In the genomic region with DNA sequence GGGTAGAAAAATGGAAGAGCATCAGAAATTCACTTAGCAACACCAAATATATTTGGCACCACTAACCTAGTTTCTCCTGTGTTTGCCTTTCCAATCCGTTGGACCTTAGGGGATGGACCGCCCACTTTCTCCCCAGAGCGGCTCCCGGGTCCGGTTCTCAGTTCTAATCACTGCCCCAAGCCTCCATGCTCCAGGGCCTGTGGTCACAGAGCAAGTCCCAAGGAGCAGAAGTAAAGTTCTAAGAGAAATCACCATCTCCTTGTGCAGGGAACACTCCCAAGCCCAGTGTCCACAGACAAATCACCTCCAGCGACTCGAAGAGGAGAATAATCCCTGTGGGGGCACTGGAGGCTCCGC, we compare ENCODE assay signal across 8 cellular contexts. TPM values are rescaled to one million over a fixed set of nuclear protein-coding genes. Genes with fewer than 3 reads are reported as not detected.
DNase-seq lines count a peak whose midpoint lies in the region; ATAC-seq and TF ChIP-seq lines count a peak whose summit lies in the region.

No MANE protein-coding gene starts in this region.

- no peaks in the 10 kb centered on the region for H3K79me1 ChIP-seq in neuronal stem cell (ENCODE audit: low read depth, low read length)

- H3K27ac ChIP-seq in A673 (ENCODE audit: low read depth, low read length, poor library complexity, severe bottlenecking): peak overlapping the region; percentile 63
- H3K27ac ChIP-seq in neuronal stem cell (replicated peaks; ENCODE audit: low read length): no peak overlapping the region

- no peaks in the 10 kb centered on the region for H3K27me3 ChIP-seq in A673 (replicated peaks; ENCODE audit: insufficient read depth, low read depth, low read length, poor library complexity)
- H3K27me3 ChIP-seq in neuronal stem cell (ENCODE audit: control insufficient read depth in 3 of 3, insufficient read depth in 3 of 3, low read depth in 1 of 3, low read length in 3 of 3): peaks cover 2 to 58% (median 15%) of the 10 kb centered on the region in 3 experiments

- no TSS peak for BruUV-seq in A673 (replicated peaks; lab: Mats Ljungman, UMichigan)

- WGBS in neuronal stem cell (ENCODE audit: extremely low coverage in 2 of 2, insufficient read length in 2 of 2, insufficient replicate concordance in 1 of 2), 2 donors: no CpG with 5 or more reads among the region's 8 CpGs

- peak overlapping the region; percentile 7 for H4K8ac ChIP-seq in neuronal stem cell (ENCODE audit: low read depth, low read length)

- intact Hi-C loops in A673 (cut with micrococcal nuclease; ENCODE audit: unreplicated experiment): no loop called here

- H3K4me3 ChIP-seq in A673 (ENCODE audit: low read depth, low read length, poor library complexity, severe bottlenecking) (peak overlapping the region; percentile 71), neuronal stem cell (ENCODE audit: low read length in 2 of 2) (peak overlapping the region; percentile 58 to 98)

- H3K9ac ChIP-seq in neuronal stem cell (ENCODE audit: low read depth, low read length, poor library complexity): no peak overlapping the region

- no peaks in the 10 kb centered on the region for H3K36me3 ChIP-seq in A673 (ENCODE audit: insufficient read depth, low read length, poor library complexity, severe bottlenecking)
- H3K36me3 ChIP-seq in neuronal stem cell (replicated peaks in 1 of 2; ENCODE audit: control insufficient read depth in 2 of 2, insufficient read depth in 2 of 2, low read length in 2 of 2): no peaks in the 10 kb centered on the region

- no peak overlapping the region for H3K23ac ChIP-seq in neuronal stem cell (ENCODE audit: low read depth, low read length, poor library complexity)

- H2BK12ac ChIP-seq in neuronal stem cell (ENCODE audit: low read length): no peak overlapping the region

- H3K18ac ChIP-seq in neuronal stem cell (ENCODE audit: low read length): peak overlapping the region; percentile 95

- POLR2A ChIA-PET in A673 (lab: Charles Lee; ENCODE audit: low non-redundant PET): no interaction called here

- TF ChIP-seq CTCF in A673 (conservative IDR thresholded peaks at IDR 0.05; ENCODE audit: low read depth, low read length): no peak

- H2BK5ac ChIP-seq in neuronal stem cell (ENCODE audit: low read length): peak overlapping the region; percentile 59

- no peak overlapping the region for H2AK5ac ChIP-seq in neuronal stem cell (ENCODE audit: low read depth, low read length)

- CTCF ChIA-PET in A673 (lab: Charles Lee): no interaction called here

- peak overlapping the region; percentile 77 for H2BK15ac ChIP-seq in neuronal stem cell (ENCODE audit: low read length)

- H3K4me1 ChIP-seq in A673 (ENCODE audit: insufficient read depth, low read length, poor library complexity, severe bottlenecking) (peaks cover 8% of the 10 kb centered on the region), neuronal stem cell (ENCODE audit: control insufficient read depth in 2 of 2, insufficient read depth in 1 of 2, low read depth in 1 of 2, low read length in 2 of 2) (peaks cover 2 to 5% of the 10 kb centered on the region in 2 donors)

- H2BK120ac ChIP-seq in neuronal stem cell (ENCODE audit: low read depth, low read length): no peak overlapping the region

- DNase-seq in A673 (ENCODE audit: low spot score): no peak
- DNase-seq in RPMI7951 (ENCODE audit: low read depth): peak; percentile 27
- DNase-seq in fibroblast of gingiva (ENCODE audit: low read depth): peak; percentile 29
- no peak for DNase-seq in neuronal stem cell (ENCODE audit: low spot score)
- DNase-seq in NCI-H1417 treated with DMSO at 0.1 percent for 48 hours (lab: John Stamatoyannopoulos, UW): no peak
- no peak for DNase-seq in NCI-H345 treated with DMSO at 0.1 percent for 48 hours (lab: John Stamatoyannopoulos, UW; ENCODE audit: unreplicated experiment)
- DNase-seq in NCI-H226: no peak

- H3K9me3 ChIP-seq in A673 (ENCODE audit: low read depth, low read length, poor library complexity, severe bottlenecking) (no peaks in the 10 kb centered on the region), neuronal stem cell (replicated peaks in 1 of 2; ENCODE audit: control insufficient read depth in 2 of 2, insufficient read depth in 1 of 2, low read depth in 1 of 2, low read length in 2 of 2) (no peaks in the 10 kb centered on the region)

- no peak overlapping the region for H4K91ac ChIP-seq in neuronal stem cell (ENCODE audit: low read depth, low read length, poor library complexity)

- no peak overlapping the region for H3K4ac ChIP-seq in neuronal stem cell (ENCODE audit: low read length)

- H2AFZ ChIP-seq in neuronal stem cell (ENCODE audit: low read length): peak overlapping the region; percentile 96

- no peak overlapping the region for H3K14ac ChIP-seq in neuronal stem cell (ENCODE audit: low read length)

- peak overlapping the region; percentile 94 for H3K4me2 ChIP-seq in neuronal stem cell (ENCODE audit: insufficient read depth, low read length, poor library complexity, severe bottlenecking)

- ATAC-seq in GM21381 (IDR thresholded peaks at IDR 0.05; ENCODE audit: unreplicated experiment): peak; percentile 1

RNA-seq across cellular contexts. Expression of gene SLC1A1, which starts 0.7 kb away (rescaled TPM):
- 8.5 and 8.7 TPM in 2 replicates for total RNA-seq in A673 (2021)
- 5.2 and 6.0 TPM in 2 replicates for total RNA-seq in RPMI7951 (2014; rRNA removed; shearing (Covaris generic))
- polyA plus RNA-seq in neuronal stem cell (2013, experiment 1 of 2): 3.4 TPM
- polyA plus RNA-seq in neuronal stem cell (2013, experiment 2 of 2): 3.7 TPM

Comparison
In these comparisons a context has a peak if more than half of its experiments do, and no peak if none do; other contexts are left out.
1. DNase-seq: peak in RPMI7951 (single experiment) and fibroblast of gingiva (single experiment); none in A673 (single experiment), neuronal stem cell (single experiment), NCI-H1417 treated with DMSO at 0.1 percent for 48 hours (single experiment), NCI-H345 treated with DMSO at 0.1 percent for 48 hours (single experiment) and NCI-H226 (single experiment).